Comparison of ENCODE assay signal across 16 cellular contexts in the genomic region with DNA sequence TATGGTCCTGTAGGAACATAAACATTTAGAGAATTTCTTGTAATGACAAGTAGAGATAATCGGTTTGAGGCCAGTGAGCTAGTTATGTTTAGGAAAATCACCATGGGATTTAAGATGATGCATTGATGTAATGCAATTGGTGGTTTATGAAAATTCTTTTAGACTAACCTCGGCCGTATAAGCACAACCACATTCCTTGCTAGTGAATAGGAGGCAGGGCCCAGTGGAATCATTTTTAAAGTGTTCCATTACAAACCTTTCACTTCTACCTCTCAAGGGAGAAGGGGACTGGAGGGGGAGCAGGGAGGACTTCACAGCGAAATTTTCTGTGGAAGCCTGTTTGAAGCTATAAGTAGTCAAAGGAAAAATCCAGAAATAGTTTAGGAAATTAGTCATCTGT.
DNase-seq lines count a peak whose midpoint lies in the region; ATAC-seq and TF ChIP-seq lines count a peak whose summit lies in the region.
"Had no signal": no experiment of that assay in that cellular context is flagged by ENCODE, and none has a peak within 500 bp of the region (broad histone marks: within the 10 kb centered on the region; RNA-seq: fewer than 3 reads in every experiment).

No MANE protein-coding gene starts in this region.

- 0 out of 4 replicates have a peak, but pooled peaks cover 0 to 4% of the 10 kb centered on the region in 2 experiments for H3K79me1 ChIP-seq in IMR-90 (ENCODE audit: low read depth in 1 of 2, low read length in 2 of 2)

- H3K9me3 ChIP-seq in IMR-90 (ENCODE audit: control insufficient read depth, insufficient read depth, low read length) = no peaks in the 10 kb centered on the region
- no peaks in the 10 kb centered on the region for H3K9me3 ChIP-seq in left lung
- H3K9me3 ChIP-seq: colonic mucosa had no signal

- intact Hi-C loops in IMR-90 (cut with micrococcal nuclease) (loop anchor here (2.0 to 5.0 kb wide), 2 partner anchors 75 to 578 kb away; no protein-coding TSS in a partner anchor), left lung (cut with DNase I) (no loop called here)

- H3K4ac ChIP-seq in IMR-90 (ENCODE audit: low read depth, low read length) = peak overlapping the region; percentile 28; the same call in 1 of the 2 replicates

- BruUV-seq in IMR-90 (replicated peaks; lab: Mats Ljungman, UMichigan) = no TSS peak

- dilution Hi-C loops in IMR-90 (cut with HindIII; ENCODE audit: low sequenced_read_pairs, unreplicated experiment) = no loop called here

- peak overlapping the region; percentile 13; the same call in 1 of the 2 replicates for H2BK20ac ChIP-seq in IMR-90 (ENCODE audit: low read depth, low read length)

- H2BK15ac ChIP-seq in IMR-90 (ENCODE audit: low read depth, low read length) = no peak overlapping the region; the same call in 2 of the 3 replicates

- H2AFZ ChIP-seq in IMR-90 (replicated peaks; ENCODE audit: low read length, poor library complexity) = no peak overlapping the region

- H3K4me1 ChIP-seq in IMR-90 (ENCODE audit: control insufficient read depth, insufficient read depth, low read length) (peaks cover 16% of the 10 kb centered on the region), left lung (no peaks in the 10 kb centered on the region)
- H3K4me1 ChIP-seq: colonic mucosa had no signal

- H3K36me3 ChIP-seq in IMR-90 (ENCODE audit: control insufficient read depth, insufficient read depth, low read length) (no peaks in the 10 kb centered on the region), left lung (no peaks in the 10 kb centered on the region)
- H3K36me3 ChIP-seq: colonic mucosa had no signal

- H3K27me3 ChIP-seq in IMR-90 (ENCODE audit: control insufficient read depth, insufficient read depth, low read length) = no peaks in the 10 kb centered on the region
- no peaks in the 10 kb centered on the region for H3K27me3 ChIP-seq in left lung
- H3K27me3 ChIP-seq: colonic mucosa had no signal

- TF ChIP-seq POLR2A in IMR-90 (IDR thresholded peaks at IDR 0.05; ENCODE audit: low read depth, low read length) = peak; percentile 88

- no peak overlapping the region for H3K27ac Mint-ChIP-seq in effector memory CD8-positive, alpha-beta T cell
- H3K27ac Mint-ChIP-seq: activated CD4-positive, alpha-beta T cell treated with anti-CD3 and anti-CD28 coated beads for 36 hours; naive thymus-derived CD8-positive, alpha-beta T cell had no signal

- POLR2A ChIA-PET in AG04449 (lab: Yijun Ruan, JAX) = no interaction called here
- POLR2A ChIA-PET in IMR-90 (lab: Charles Lee; ENCODE audit: unreplicated experiment) = interaction anchor here (0.7 to 1.3 kb wide), 2 partner anchors 19 to 20 kb away, joined by 3 to 4 read pairs; no protein-coding TSS in a partner anchor

- peak overlapping the region; percentile 71; the same call in 1 of the 2 replicates for H3K18ac ChIP-seq in IMR-90 (ENCODE audit: low read depth, low read length)

- no peak overlapping the region for H3K4me3 ChIP-seq in AG04449 (ENCODE audit: low read depth, low read length)
- H3K4me3 ChIP-seq in IMR-90 (ENCODE audit: insufficient read depth, low read depth, low read length) = no peak overlapping the region
- H3K4me3 ChIP-seq in astrocyte of the spinal cord (ENCODE audit: low read depth, low read length) = no peak overlapping the region
- no peak overlapping the region for H3K4me3 ChIP-seq in left lung
- H3K4me3 ChIP-seq: colonic mucosa had no signal

- no peak overlapping the region for H3K56ac ChIP-seq in IMR-90 (ENCODE audit: extremely low read depth, insufficient read depth, low read length)

- ATAC-seq in IMR-90 (ENCODE audit: low read depth) (peak; percentile 93), left lung (peak; percentile 68), GM21786 (IDR thresholded peaks at IDR 0.05; ENCODE audit: unreplicated experiment) (no peak), HG03565 (IDR thresholded peaks at IDR 0.05; ENCODE audit: unreplicated experiment) (no peak)
- ATAC-seq in effector memory CD8-positive, alpha-beta T cell (replicated peaks) = no peak
- ATAC-seq: activated CD4-positive, alpha-beta T cell treated with anti-CD3 and anti-CD28 coated beads for 36 hours; HCT116; naive thymus-derived CD8-positive, alpha-beta T cell had no signal

- peak overlapping the region in 1 of 2 experiments; percentile 68; a peak in 2 of 4 replicates for H4K8ac ChIP-seq in IMR-90 (ENCODE audit: low read depth in 2 of 2, low read length in 2 of 2)

- CTCF ChIA-PET in AG04449 (lab: Yijun Ruan, JAX) (interaction anchor here (1.0 to 1.3 kb wide), 2 partner anchors 15 to 20 kb away, joined by 3 to 4 read pairs; no protein-coding TSS in a partner anchor), IMR-90 (lab: Yijun Ruan, JAX) (interaction anchor here (0.6 to 1.6 kb wide), 3 partner anchors 19 to 232 kb away, joined by 3 to 4 read pairs (median 3); no protein-coding TSS in a partner anchor)

- DNase-seq in AG04449 (ENCODE audit: low read depth, low spot score) = peak; percentile 94
- DNase-seq in IMR-90 = peak; percentile 98
- peak; percentile 97 for DNase-seq in astrocyte of the spinal cord (ENCODE audit: low read depth, low spot score)
- no peak for DNase-seq in left lung
- no peak for DNase-seq in effector memory CD8-positive, alpha-beta T cell
- DNase-seq in OCI-M1 (lab: John Stamatoyannopoulos, UW) = no peak
- DNase-seq: activated CD4-positive, alpha-beta T cell treated with anti-CD3 and anti-CD28 coated beads for 36 hours; activated gamma-delta T cell; C1 segment of cervical spinal cord; colonic mucosa; KBM-7; naive thymus-derived CD8-positive, alpha-beta T cell; SIG-M5 had no signal

- H3K9me1 ChIP-seq in IMR-90 (ENCODE audit: insufficient read depth, low read length) = peaks cover 9% of the 10 kb centered on the region

- H4K91ac ChIP-seq in IMR-90 (ENCODE audit: insufficient read depth, low read depth, low read length) = 0 out of 2 replicates have a peak overlapping the region, but pooled peaks have one; percentile 25

- peak overlapping the region; percentile 81 for H3K4me2 ChIP-seq in IMR-90 (ENCODE audit: low read depth, low read length)

- H4K20me1 ChIP-seq in IMR-90 (ENCODE audit: insufficient read depth, low read length) = no peaks in the 10 kb centered on the region

- peak overlapping the region; percentile 69; the same call in 1 of the 2 replicates for H3K27ac ChIP-seq in IMR-90 (ENCODE audit: insufficient read depth, low read length)
- peak overlapping the region in 1 of 2 donors; percentile 59 for H3K27ac ChIP-seq in left lung
- H3K27ac ChIP-seq: colonic mucosa had no signal

- no peak overlapping the region for H3K23ac ChIP-seq in IMR-90 (ENCODE audit: low read depth, low read length)

- no peak overlapping the region for H2AK9ac ChIP-seq in IMR-90 (replicated peaks; ENCODE audit: low read depth, low read length, poor library complexity)

- H3K4me3 Mint-ChIP-seq in effector memory CD8-positive, alpha-beta T cell = no peak overlapping the region
- H3K4me3 Mint-ChIP-seq: activated CD4-positive, alpha-beta T cell treated with anti-CD3 and anti-CD28 coated beads for 36 hours; naive thymus-derived CD8-positive, alpha-beta T cell had no signal

- peak overlapping the region; percentile 67 for H2BK120ac ChIP-seq in IMR-90 (ENCODE audit: low read depth, low read length)

- no peak overlapping the region for H3K14ac ChIP-seq in IMR-90 (replicated peaks; ENCODE audit: low read depth, low read length)

- no CpG with 5 or more reads among the region's 4 CpGs for WGBS in IMR-90 (ENCODE audit: extremely low coverage in 2 of 2, insufficient read length in 1 of 2), 2 experiments

- TF ChIP-seq CTCF in AG04449 (IDR thresholded peaks at IDR 0.05; ENCODE audit: insufficient read depth, low read length, missing control alignments) (no peak), IMR-90 (conservative IDR thresholded peaks at IDR 0.05; ENCODE audit: low read depth, low read length) (no peak), astrocyte of the spinal cord (IDR thresholded peaks at IDR 0.05; ENCODE audit: low read depth, low read length) (no peak), left lung (IDR thresholded peaks at IDR 0.05) (no peak)

- H3K36me3 Mint-ChIP-seq in effector memory CD8-positive, alpha-beta T cell (ENCODE audit: insufficient read depth) = no peaks in the 10 kb centered on the region
- H3K36me3 Mint-ChIP-seq: naive thymus-derived CD8-positive, alpha-beta T cell had no signal

- H3K4me1 Mint-ChIP-seq in effector memory CD8-positive, alpha-beta T cell (ENCODE audit: low read depth in 2 of 2) = no peaks in the 10 kb centered on the region
- H3K4me1 Mint-ChIP-seq: activated CD4-positive, alpha-beta T cell treated with anti-CD3 and anti-CD28 coated beads for 36 hours had no signal

- 0 out of 2 replicates have a peak overlapping the region, but pooled peaks have one; percentile 62 for H4K5ac ChIP-seq in IMR-90 (ENCODE audit: low read depth, low read length)

- H3K9ac ChIP-seq in IMR-90 (ENCODE audit: low read depth, low read length) = no peak overlapping the region; the same call in 1 of the 2 replicates

- H2BK5ac ChIP-seq in IMR-90 (ENCODE audit: low read depth, low read length, poor library complexity, severe bottlenecking) = peak overlapping the region; percentile 96

- TF ChIP-seq RAD21 in IMR-90 (IDR thresholded peaks at IDR 0.05; ENCODE audit: low read length) = 0 out of 2 replicates have a peak, but pooled peaks have one; percentile 4

- no peaks in the 10 kb centered on the region for H3K9me3 Mint-ChIP-seq in effector memory CD8-positive, alpha-beta T cell

- H2AK5ac ChIP-seq in IMR-90 (ENCODE audit: low read depth, low read length) = no peak overlapping the region

- H3K27me3 Mint-ChIP-seq in effector memory CD8-positive, alpha-beta T cell = peaks cover 35 to 40% of the 10 kb centered on the region in 2 donors

- in situ Hi-C loops in IMR-90 (cut with MboI; ENCODE audit: low sequenced_read_pairs) (loop anchor here (5.0 kb wide), 1 partner anchor 68 kb away; no protein-coding TSS in a partner anchor), astrocyte of the spinal cord (cut with HindIII; ENCODE audit: low sequenced_read_pairs) (no loop called here)

TF ChIP-seq in IMR-90, 13 proteins besides CTCF, POLR2A, EP300 and RAD21 (continues in another document):
- no peak for TF ChIP-seq BHLHE40 (IDR thresholded peaks at IDR 0.05; ENCODE audit: low read depth, low read length)
- TF ChIP-seq MAZ (IDR thresholded peaks at IDR 0.05; ENCODE audit: borderline replicate concordance, low read depth, low read length) = peak; percentile 15; the same call in 1 of the 2 replicates
- no peak for TF ChIP-seq CHD1 (IDR thresholded peaks at IDR 0.05; ENCODE audit: low read depth, low read length)
- TF ChIP-seq RCOR1 (IDR thresholded peaks at IDR 0.05; ENCODE audit: insufficient replicate concordance, low read length) = peak; percentile 21
- TF ChIP-seq FOS (IDR thresholded peaks at IDR 0.05; ENCODE audit: low read depth, low read length) = peak; percentile 75
- TF ChIP-seq, protein P1, sequence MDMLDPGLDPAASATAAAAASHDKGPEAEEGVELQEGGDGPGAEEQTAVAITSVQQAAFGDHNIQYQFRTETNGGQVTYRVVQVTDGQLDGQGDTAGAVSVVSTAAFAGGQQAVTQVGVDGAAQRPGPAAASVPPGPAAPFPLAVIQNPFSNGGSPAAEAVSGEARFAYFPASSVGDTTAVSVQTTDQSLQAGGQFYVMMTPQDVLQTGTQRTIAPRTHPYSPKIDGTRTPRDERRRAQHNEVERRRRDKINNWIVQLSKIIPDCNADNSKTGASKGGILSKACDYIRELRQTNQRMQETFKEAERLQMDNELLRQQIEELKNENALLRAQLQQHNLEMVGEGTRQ (IDR thresholded peaks at IDR 0.05; ENCODE audit: low read depth, low read length) = no peak
- no peak for TF ChIP-seq NFE2L2 (IDR thresholded peaks at IDR 0.05; ENCODE audit: low read depth, low read length)

Comparison
In these comparisons a context has a peak if more than half of its experiments do, and no peak if none do; other contexts are left out.
1. DNase-seq: peak in AG04449 (single experiment), IMR-90 (single experiment) and astrocyte of the spinal cord (single experiment); none in left lung (0 of 2), effector memory CD8-positive, alpha-beta T cell (0 of 3) and OCI-M1 (single experiment).
2. ATAC-seq: peak in IMR-90 (single experiment) and left lung (single experiment); none in effector memory CD8-positive, alpha-beta T cell (single experiment), GM21786 (single experiment) and HG03565 (single experiment).